In the genomic region with DNA sequence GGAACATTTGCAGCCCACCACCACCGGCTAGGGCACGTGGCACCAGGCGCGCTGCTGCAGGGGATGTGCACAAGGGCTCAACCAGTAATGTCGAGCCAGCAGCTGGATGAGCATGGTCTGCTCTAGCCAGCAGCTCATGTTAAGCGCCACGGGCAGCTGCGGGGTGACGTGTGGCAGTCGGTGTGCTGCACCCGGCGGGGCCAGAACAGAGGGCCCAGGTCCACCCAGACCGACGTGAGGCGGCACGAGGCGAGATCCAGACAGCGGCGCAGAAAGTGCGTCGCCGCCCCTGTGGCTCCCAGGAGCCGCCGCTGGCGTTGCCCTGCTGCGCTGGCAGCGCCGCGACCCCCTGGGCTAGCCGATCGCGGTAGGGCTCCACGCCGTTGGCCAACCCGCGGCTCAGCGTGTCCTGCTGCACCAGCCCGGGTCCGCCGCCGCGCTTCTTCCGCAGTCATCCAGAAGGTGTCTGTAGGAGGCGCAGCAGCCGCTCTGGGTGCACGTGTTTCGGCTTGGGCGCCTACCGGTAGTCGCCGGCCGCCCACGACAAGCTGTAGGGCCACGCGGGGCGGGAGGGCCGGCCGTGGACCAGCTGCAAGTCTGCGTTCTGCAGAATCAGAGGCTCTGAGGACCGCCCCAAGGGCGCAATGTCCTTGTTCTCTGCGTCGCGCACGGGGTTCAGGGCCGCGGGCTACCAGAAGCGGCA, we compare ENCODE assay signal across 8 cellular contexts. TPM values are rescaled to one million over a fixed set of nuclear protein-coding genes. Genes with fewer than 3 reads are reported as not detected.
DNase-seq lines count a peak whose midpoint lies in the region; ATAC-seq, FAIRE-seq and TF ChIP-seq lines count a peak whose summit lies in the region.

No MANE protein-coding gene starts in this region.

- H3K9ac ChIP-seq in adipocyte (ENCODE audit: low read length) (peak overlapping the region; percentile 67), smooth muscle cell (ENCODE audit: low read depth) (no peak overlapping the region), Karpas-422 (ENCODE audit: low read length) (no peak overlapping the region)

- peak; percentile 9 for TF ChIP-seq CTCF in smooth muscle cell (IDR thresholded peaks at IDR 0.05; ENCODE audit: borderline replicate concordance, insufficient read depth, poor library complexity, severe bottlenecking)

- H3K27me3 ChIP-seq in SJCRH30 (no peaks in the 10 kb centered on the region), adipocyte (replicated peaks; ENCODE audit: control insufficient read depth, insufficient read depth, low read length) (peaks cover 29% of the 10 kb centered on the region), smooth muscle cell (ENCODE audit: low read depth) (peaks cover 41% of the 10 kb centered on the region), Karpas-422 (ENCODE audit: low read length) (no peaks in the 10 kb centered on the region)

- peak; percentile 80 for DNase-seq in GM12892 (ENCODE audit: insufficient read length)
- peak; percentile 79 to 80 for DNase-seq in SJCRH30
- DNase-seq in adipocyte (ENCODE audit: low read depth) = peak; percentile 56
- peak; percentile 68 for DNase-seq in iPS-NIHi11 (ENCODE audit: low spot score)
- DNase-seq in smooth muscle cell (lab: John Stamatoyannopoulos, UW; ENCODE audit: unreplicated experiment) = peak; percentile 43
- DNase-seq in Karpas-422 = no peak
- no peak for DNase-seq in SW 1271 (lab: John Stamatoyannopoulos, UW)

- H3K4me2 ChIP-seq in smooth muscle cell = peak overlapping the region; percentile 87
- no peak overlapping the region for H3K4me2 ChIP-seq in Karpas-422 (ENCODE audit: low read depth, low read length, poor library complexity, severe bottlenecking)

- H3K4me1 ChIP-seq in SJCRH30 (peaks cover 7% of the 10 kb centered on the region; the same call in 1 of the 2 replicates), adipocyte (ENCODE audit: control insufficient read depth, insufficient read depth, low read length) (peaks cover 6% of the 10 kb centered on the region), smooth muscle cell (ENCODE audit: low read depth) (peaks cover 7% of the 10 kb centered on the region), Karpas-422 (ENCODE audit: low read length) (peaks cover 7% of the 10 kb centered on the region)

- no peaks in the 10 kb centered on the region for H3F3A ChIP-seq in smooth muscle cell (ENCODE audit: low read depth)

- H4K20me1 ChIP-seq in smooth muscle cell (ENCODE audit: low read depth) (no peaks in the 10 kb centered on the region), Karpas-422 (ENCODE audit: insufficient read depth, low read depth, low read length) (no peaks in the 10 kb centered on the region)

- 5% methylated on average over 68 of the region's 68 CpGs for WGBS in smooth muscle cell (ENCODE audit: low lambda C conversion rate)

- TF ChIP-seq POLR2A in GM12892 (IDR thresholded peaks at IDR 0.05; ENCODE audit: low read depth, low read length) = no peak

- FAIRE-seq in GM12892 (lab: Jason Lieb, UNC) = peak; percentile 27

- H3K27ac ChIP-seq in SJCRH30 (peak overlapping the region; percentile 77; the same call in 1 of the 2 replicates), smooth muscle cell (ENCODE audit: low read depth) (no peak overlapping the region), Karpas-422 (ENCODE audit: low read length) (no peak overlapping the region)

- H3K79me2 ChIP-seq in smooth muscle cell (ENCODE audit: low read depth) (no peaks in the 10 kb centered on the region), Karpas-422 (ENCODE audit: low read length) (no peaks in the 10 kb centered on the region)

- no peaks in the 10 kb centered on the region for H3K9me2 ChIP-seq in Karpas-422 (replicated peaks; ENCODE audit: insufficient read depth, low read length)

- no peaks in the 10 kb centered on the region for H3K36me3 ChIP-seq in SJCRH30
- peaks cover 19% of the 10 kb centered on the region for H3K36me3 ChIP-seq in adipocyte (ENCODE audit: control insufficient read depth, insufficient read depth, low read length, severe bottlenecking)
- no peaks in the 10 kb centered on the region for H3K36me3 ChIP-seq in smooth muscle cell (ENCODE audit: low read depth)
- H3K36me3 ChIP-seq in Karpas-422 (ENCODE audit: insufficient read depth, low read length) = no peaks in the 10 kb centered on the region

- no peak for ATAC-seq in GM19467 (IDR thresholded peaks at IDR 0.05; ENCODE audit: unreplicated experiment)

- H3K4me3 ChIP-seq in SJCRH30 (peak overlapping the region; percentile 53), adipocyte (ENCODE audit: low read length) (peak overlapping the region; percentile 66), smooth muscle cell (peak overlapping the region; percentile 48), Karpas-422 (ENCODE audit: low read length) (no peak overlapping the region)

- H3K9me3 ChIP-seq in SJCRH30 (replicated peaks) (no peaks in the 10 kb centered on the region), adipocyte (ENCODE audit: control insufficient read depth, low read length) (no peaks in the 10 kb centered on the region), smooth muscle cell (replicated peaks; ENCODE audit: low read depth) (no peaks in the 10 kb centered on the region), Karpas-422 (ENCODE audit: low read length) (no peaks in the 10 kb centered on the region)

- H2AFZ ChIP-seq in smooth muscle cell (ENCODE audit: low read depth) (no peak overlapping the region), Karpas-422 (ENCODE audit: low read length) (no peak overlapping the region)

RNA-seq across cellular contexts. Expression of gene GALR3, which starts 4.6 kb away (rescaled TPM):
- not detected for polyA plus RNA-seq in GM12892 (2012; ENCODE audit: missing spikeins)
- total RNA-seq in SJCRH30 (2014; rRNA removed; shearing (Covaris generic)) = not detected in 2 replicates
- total RNA-seq in smooth muscle cell = not detected in 2 replicates
- 0.26 TPM in 1 of 2 replicates, not detected in the other for polyA plus RNA-seq in smooth muscle cell
- not detected in 2 replicates for total RNA-seq in Karpas-422 (2014; rRNA removed; shearing (Covaris generic); ENCODE audit: low replicate concordance)

RNA-seq across cellular contexts. Expression of gene GCAT, which starts 10.8 kb away (rescaled TPM):
- 10.9 TPM for polyA plus RNA-seq in GM12892 (2012; ENCODE audit: missing spikeins)
- total RNA-seq in SJCRH30 (2014; rRNA removed; shearing (Covaris generic)) = 14.2 and 15.0 TPM in 2 replicates
- total RNA-seq in smooth muscle cell = 10.8 and 13.5 TPM in 2 replicates
- 21.2 and 30.6 TPM in 2 replicates for polyA plus RNA-seq in smooth muscle cell
- 36.6 and 87.8 TPM in 2 replicates for total RNA-seq in Karpas-422 (2014; rRNA removed; shearing (Covaris generic); ENCODE audit: low replicate concordance)

RNA-seq across cellular contexts. Expression of gene ANKRD54, which starts 25.6 kb away (rescaled TPM):
- polyA plus RNA-seq in GM12892 (2012; ENCODE audit: missing spikeins) = 8.7 TPM
- 17.1 and 18.2 TPM in 2 replicates for total RNA-seq in SJCRH30 (2014; rRNA removed; shearing (Covaris generic))
- total RNA-seq in smooth muscle cell = 24.5 and 26.6 TPM in 2 replicates
- polyA plus RNA-seq in smooth muscle cell = 22.2 and 26.2 TPM in 2 replicates
- total RNA-seq in Karpas-422 (2014; rRNA removed; shearing (Covaris generic); ENCODE audit: low replicate concordance) = 25.6 and 30.1 TPM in 2 replicates

RNA-seq across cellular contexts. Expression of gene EIF3L, which starts 30.7 kb away (rescaled TPM):
- polyA plus RNA-seq in GM12892 (2012; ENCODE audit: missing spikeins) = 599 TPM
- 647 and 707 TPM in 2 replicates for total RNA-seq in SJCRH30 (2014; rRNA removed; shearing (Covaris generic))
- 264 and 274 TPM in 2 replicates for total RNA-seq in smooth muscle cell
- polyA plus RNA-seq in smooth muscle cell = 165 and 182 TPM in 2 replicates
- total RNA-seq in Karpas-422 (2014; rRNA removed; shearing (Covaris generic); ENCODE audit: low replicate concordance) = 363 and 488 TPM in 2 replicates

Comparison
In these comparisons a context has a peak if more than half of its experiments do, and no peak if none do; other contexts are left out.
1. DNase-seq: peak in GM12892 (single experiment), SJCRH30 (2 of 2), adipocyte (single experiment), iPS-NIHi11 (single experiment) and smooth muscle cell (single experiment); none in Karpas-422 (single experiment) and SW 1271 (0 of 2).